1 cellular context compared by ENCODE assay signal in the genomic region with DNA sequence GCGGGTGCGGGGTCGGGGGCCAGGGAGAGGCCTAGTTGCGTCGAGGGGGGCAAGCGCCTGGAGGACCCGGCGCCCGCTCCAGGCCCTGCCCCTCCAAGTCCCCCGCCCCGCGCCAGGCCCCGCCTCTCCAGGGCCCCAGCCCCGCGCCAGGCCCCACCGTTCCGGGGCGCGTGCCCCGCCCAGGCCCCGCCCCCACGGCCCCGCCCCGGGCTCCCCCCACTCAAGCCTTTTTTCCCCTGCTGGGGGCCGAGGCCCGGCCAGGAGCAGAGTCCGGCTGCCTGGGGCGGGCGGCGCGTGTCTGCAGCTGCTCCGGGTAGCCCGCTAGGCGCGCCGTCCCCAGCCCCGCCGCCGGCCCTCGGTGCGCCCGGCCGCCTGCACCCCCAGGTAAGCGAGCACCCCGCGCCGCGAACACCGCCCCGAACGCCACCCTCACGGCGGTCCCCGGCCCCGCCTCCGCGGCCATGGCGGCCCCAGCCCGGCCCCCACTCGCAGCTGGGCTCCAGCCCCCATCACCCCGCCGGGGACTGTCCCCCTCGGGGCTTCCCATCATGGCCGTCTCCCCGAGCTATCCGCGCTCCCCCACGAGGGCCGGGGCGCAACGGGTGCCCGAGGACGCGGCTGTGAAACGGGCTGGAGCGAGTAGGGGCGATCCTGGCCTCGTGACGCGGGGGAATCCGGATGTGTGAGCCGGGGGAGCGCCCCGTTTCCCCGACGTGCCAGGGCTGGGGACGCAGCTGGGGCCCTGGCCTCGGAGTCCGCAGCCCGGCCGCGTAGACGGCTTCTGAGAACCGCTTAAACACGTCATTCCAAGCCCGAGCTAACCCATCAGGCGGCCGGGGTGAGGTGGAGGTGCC.
A peak's percentile ranks its signal among the peaks of the same experiment; 100 is the strongest.
TF ChIP-seq lines count a peak whose summit lies in the region.

A gene with protein sequence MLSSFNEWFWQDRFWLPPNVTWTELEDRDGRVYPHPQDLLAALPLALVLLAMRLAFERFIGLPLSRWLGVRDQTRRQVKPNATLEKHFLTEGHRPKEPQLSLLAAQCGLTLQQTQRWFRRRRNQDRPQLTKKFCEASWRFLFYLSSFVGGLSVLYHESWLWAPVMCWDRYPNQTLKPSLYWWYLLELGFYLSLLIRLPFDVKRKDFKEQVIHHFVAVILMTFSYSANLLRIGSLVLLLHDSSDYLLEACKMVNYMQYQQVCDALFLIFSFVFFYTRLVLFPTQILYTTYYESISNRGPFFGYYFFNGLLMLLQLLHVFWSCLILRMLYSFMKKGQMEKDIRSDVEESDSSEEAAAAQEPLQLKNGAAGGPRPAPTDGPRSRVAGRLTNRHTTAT (plus strand): TSS at position 260 of the 854 bp plus-strand sequence. CDS start 41,707 bp downstream, outside the sequence.

TF ChIP-seq in HepG2, 621 proteins besides CTCF, POLR2A, EP300 and RAD21 (continued from another document and continues in another):
- TF ChIP-seq, protein P1, sequence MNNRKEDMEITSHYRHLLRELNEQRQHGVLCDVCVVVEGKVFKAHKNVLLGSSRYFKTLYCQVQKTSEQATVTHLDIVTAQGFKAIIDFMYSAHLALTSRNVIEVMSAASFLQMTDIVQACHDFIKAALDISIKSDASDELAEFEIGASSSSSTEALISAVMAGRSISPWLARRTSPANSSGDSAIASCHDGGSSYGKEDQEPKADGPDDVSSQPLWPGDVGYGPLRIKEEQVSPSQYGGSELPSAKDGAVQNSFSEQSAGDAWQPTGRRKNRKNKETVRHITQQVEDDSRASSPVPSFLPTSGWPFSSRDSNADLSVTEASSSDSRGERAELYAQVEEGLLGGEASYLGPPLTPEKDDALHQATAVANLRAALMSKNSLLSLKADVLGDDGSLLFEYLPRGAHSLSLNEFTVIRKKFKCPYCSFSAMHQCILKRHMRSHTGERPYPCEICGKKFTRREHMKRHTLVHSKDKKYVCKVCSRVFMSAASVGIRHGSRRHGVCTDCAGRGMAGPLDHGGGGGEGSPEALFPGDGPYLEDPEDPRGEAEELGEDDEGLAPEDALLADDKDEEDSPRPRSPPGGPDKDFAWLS (CRISPR knock-in tag; IDR thresholded peaks at IDR 0.05; ENCODE audit: borderline replicate concordance) = no peak
- TF ChIP-seq, protein P2, sequence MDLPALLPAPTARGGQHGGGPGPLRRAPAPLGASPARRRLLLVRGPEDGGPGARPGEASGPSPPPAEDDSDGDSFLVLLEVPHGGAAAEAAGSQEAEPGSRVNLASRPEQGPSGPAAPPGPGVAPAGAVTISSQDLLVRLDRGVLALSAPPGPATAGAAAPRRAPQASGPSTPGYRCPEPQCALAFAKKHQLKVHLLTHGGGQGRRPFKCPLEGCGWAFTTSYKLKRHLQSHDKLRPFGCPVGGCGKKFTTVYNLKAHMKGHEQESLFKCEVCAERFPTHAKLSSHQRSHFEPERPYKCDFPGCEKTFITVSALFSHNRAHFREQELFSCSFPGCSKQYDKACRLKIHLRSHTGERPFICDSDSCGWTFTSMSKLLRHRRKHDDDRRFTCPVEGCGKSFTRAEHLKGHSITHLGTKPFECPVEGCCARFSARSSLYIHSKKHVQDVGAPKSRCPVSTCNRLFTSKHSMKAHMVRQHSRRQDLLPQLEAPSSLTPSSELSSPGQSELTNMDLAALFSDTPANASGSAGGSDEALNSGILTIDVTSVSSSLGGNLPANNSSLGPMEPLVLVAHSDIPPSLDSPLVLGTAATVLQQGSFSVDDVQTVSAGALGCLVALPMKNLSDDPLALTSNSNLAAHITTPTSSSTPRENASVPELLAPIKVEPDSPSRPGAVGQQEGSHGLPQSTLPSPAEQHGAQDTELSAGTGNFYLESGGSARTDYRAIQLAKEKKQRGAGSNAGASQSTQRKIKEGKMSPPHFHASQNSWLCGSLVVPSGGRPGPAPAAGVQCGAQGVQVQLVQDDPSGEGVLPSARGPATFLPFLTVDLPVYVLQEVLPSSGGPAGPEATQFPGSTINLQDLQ (CRISPR knock-in tag; IDR thresholded peaks at IDR 0.05) = 0 out of 2 replicates have a peak, but pooled peaks have one; percentile 26
- TF ChIP-seq, protein P3, sequence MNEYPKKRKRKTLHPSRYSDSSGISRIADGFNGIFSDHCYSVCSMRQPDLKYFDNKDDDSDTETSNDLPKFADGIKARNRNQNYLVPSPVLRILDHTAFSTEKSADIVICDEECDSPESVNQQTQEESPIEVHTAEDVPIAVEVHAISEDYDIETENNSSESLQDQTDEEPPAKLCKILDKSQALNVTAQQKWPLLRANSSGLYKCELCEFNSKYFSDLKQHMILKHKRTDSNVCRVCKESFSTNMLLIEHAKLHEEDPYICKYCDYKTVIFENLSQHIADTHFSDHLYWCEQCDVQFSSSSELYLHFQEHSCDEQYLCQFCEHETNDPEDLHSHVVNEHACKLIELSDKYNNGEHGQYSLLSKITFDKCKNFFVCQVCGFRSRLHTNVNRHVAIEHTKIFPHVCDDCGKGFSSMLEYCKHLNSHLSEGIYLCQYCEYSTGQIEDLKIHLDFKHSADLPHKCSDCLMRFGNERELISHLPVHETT (CRISPR knock-in tag; conservative IDR thresholded peaks at IDR 0.05) = no peak
- TF ChIP-seq KDM4B (CRISPR knock-in tag; IDR thresholded peaks at IDR 0.05) (no peak), PHF8 (CRISPR knock-in tag; IDR thresholded peaks at IDR 0.05) (peak; percentile 69), RBAK (CRISPR knock-in tag; IDR thresholded peaks at IDR 0.05) (no peak), PRPF4 (IDR thresholded peaks at IDR 0.05; ENCODE audit: low read depth, low read length, poor library complexity, severe bottlenecking) (no peak), MED1 (CRISPR knock-in tag; IDR thresholded peaks at IDR 0.05) (no peak), POLR2AphosphoS2 (IDR thresholded peaks at IDR 0.05; ENCODE audit: low read depth, low read length) (no peak), MEIS2 (CRISPR knock-in tag; IDR thresholded peaks at IDR 0.05) (no peak), TCF7L2 (IDR thresholded peaks at IDR 0.05; ENCODE audit: low read depth, low read length) (no peak), GATAD1 (CRISPR knock-in tag; IDR thresholded peaks at IDR 0.05) (0 out of 2 replicates have a peak, but pooled peaks have one; percentile 38), KLF15 (CRISPR knock-in tag; IDR thresholded peaks at IDR 0.05; ENCODE audit: borderline replicate concordance) (no peak), AGO1 (IDR thresholded peaks at IDR 0.05; ENCODE audit: low read depth, low read length, poor library complexity, severe bottlenecking) (no peak), KMT2A (CRISPR knock-in tag; IDR thresholded peaks at IDR 0.05) (0 out of 2 replicates have a peak, but pooled peaks have one; percentile 6), ZNF367 (CRISPR knock-in tag; IDR thresholded peaks at IDR 0.05; ENCODE audit: borderline replicate concordance) (no peak), ZSCAN21 (CRISPR knock-in tag; IDR thresholded peaks at IDR 0.05; ENCODE audit: borderline replicate concordance) (no peak)
- TF ChIP-seq, protein P4, sequence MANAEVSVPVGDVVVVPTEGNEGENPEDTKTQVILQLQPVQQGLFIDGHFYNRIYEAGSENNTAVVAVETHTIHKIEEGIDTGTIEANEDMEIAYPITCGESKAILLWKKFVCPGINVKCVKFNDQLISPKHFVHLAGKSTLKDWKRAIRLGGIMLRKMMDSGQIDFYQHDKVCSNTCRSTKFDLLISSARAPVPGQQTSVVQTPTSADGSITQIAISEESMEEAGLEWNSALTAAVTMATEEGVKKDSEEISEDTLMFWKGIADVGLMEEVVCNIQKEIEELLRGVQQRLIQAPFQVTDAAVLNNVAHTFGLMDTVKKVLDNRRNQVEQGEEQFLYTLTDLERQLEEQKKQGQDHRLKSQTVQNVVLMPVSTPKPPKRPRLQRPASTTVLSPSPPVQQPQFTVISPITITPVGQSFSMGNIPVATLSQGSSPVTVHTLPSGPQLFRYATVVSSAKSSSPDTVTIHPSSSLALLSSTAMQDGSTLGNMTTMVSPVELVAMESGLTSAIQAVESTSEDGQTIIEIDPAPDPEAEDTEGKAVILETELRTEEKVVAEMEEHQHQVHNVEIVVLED (CRISPR knock-in tag; IDR thresholded peaks at IDR 0.05; ENCODE audit: borderline replicate concordance) = no peak
- TF ChIP-seq, protein P5, sequence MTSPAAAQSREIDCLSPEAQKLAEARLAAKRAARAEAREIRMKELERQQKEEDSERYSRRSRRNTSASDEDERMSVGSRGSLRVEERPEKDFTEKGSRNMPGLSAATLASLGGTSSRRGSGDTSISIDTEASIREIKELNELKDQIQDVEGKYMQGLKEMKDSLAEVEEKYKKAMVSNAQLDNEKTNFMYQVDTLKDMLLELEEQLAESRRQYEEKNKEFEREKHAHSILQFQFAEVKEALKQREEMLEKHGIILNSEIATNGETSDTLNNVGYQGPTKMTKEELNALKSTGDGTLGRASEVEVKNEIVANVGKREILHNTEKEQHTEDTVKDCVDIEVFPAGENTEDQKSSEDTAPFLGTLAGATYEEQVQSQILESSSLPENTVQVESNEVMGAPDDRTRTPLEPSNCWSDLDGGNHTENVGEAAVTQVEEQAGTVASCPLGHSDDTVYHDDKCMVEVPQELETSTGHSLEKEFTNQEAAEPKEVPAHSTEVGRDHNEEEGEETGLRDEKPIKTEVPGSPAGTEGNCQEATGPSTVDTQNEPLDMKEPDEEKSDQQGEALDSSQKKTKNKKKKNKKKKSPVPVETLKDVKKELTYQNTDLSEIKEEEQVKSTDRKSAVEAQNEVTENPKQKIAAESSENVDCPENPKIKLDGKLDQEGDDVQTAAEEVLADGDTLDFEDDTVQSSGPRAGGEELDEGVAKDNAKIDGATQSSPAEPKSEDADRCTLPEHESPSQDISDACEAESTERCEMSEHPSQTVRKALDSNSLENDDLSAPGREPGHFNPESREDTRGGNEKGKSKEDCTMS (CRISPR knock-in tag; conservative IDR thresholded peaks at IDR 0.05) = no peak
- TF ChIP-seq, protein P6, sequence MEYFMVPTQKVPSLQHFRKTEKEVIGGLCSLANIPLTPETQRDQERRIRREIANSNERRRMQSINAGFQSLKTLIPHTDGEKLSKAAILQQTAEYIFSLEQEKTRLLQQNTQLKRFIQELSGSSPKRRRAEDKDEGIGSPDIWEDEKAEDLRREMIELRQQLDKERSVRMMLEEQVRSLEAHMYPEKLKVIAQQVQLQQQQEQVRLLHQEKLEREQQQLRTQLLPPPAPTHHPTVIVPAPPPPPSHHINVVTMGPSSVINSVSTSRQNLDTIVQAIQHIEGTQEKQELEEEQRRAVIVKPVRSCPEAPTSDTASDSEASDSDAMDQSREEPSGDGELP (IDR thresholded peaks at IDR 0.05; ENCODE audit: borderline replicate concordance, low read depth) = no peak
- TF ChIP-seq, protein P7, sequence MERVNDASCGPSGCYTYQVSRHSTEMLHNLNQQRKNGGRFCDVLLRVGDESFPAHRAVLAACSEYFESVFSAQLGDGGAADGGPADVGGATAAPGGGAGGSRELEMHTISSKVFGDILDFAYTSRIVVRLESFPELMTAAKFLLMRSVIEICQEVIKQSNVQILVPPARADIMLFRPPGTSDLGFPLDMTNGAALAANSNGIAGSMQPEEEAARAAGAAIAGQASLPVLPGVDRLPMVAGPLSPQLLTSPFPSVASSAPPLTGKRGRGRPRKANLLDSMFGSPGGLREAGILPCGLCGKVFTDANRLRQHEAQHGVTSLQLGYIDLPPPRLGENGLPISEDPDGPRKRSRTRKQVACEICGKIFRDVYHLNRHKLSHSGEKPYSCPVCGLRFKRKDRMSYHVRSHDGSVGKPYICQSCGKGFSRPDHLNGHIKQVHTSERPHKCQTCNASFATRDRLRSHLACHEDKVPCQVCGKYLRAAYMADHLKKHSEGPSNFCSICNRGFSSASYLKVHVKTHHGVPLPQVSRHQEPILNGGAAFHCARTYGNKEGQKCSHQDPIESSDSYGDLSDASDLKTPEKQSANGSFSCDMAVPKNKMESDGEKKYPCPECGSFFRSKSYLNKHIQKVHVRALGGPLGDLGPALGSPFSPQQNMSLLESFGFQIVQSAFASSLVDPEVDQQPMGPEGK (CRISPR knock-in tag; IDR thresholded peaks at IDR 0.05) = peak; percentile 68
- TF ChIP-seq, protein P8, sequence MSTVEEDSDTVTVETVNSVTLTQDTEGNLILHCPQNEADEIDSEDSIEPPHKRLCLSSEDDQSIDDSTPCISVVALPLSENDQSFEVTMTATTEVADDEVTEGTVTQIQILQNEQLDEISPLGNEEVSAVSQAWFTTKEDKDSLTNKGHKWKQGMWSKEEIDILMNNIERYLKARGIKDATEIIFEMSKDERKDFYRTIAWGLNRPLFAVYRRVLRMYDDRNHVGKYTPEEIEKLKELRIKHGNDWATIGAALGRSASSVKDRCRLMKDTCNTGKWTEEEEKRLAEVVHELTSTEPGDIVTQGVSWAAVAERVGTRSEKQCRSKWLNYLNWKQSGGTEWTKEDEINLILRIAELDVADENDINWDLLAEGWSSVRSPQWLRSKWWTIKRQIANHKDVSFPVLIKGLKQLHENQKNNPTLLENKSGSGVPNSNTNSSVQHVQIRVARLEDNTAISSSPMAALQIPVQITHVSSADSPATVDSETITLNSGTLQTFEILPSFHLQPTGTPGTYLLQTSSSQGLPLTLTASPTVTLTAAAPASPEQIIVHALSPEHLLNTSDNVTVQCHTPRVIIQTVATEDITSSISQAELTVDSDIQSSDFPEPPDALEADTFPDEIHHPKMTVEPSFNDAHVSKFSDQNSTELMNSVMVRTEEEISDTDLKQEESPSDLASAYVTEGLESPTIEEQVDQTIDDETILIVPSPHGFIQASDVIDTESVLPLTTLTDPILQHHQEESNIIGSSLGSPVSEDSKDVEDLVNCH (CRISPR knock-in tag; IDR thresholded peaks at IDR 0.05) = no peak
- TF ChIP-seq, protein P9, sequence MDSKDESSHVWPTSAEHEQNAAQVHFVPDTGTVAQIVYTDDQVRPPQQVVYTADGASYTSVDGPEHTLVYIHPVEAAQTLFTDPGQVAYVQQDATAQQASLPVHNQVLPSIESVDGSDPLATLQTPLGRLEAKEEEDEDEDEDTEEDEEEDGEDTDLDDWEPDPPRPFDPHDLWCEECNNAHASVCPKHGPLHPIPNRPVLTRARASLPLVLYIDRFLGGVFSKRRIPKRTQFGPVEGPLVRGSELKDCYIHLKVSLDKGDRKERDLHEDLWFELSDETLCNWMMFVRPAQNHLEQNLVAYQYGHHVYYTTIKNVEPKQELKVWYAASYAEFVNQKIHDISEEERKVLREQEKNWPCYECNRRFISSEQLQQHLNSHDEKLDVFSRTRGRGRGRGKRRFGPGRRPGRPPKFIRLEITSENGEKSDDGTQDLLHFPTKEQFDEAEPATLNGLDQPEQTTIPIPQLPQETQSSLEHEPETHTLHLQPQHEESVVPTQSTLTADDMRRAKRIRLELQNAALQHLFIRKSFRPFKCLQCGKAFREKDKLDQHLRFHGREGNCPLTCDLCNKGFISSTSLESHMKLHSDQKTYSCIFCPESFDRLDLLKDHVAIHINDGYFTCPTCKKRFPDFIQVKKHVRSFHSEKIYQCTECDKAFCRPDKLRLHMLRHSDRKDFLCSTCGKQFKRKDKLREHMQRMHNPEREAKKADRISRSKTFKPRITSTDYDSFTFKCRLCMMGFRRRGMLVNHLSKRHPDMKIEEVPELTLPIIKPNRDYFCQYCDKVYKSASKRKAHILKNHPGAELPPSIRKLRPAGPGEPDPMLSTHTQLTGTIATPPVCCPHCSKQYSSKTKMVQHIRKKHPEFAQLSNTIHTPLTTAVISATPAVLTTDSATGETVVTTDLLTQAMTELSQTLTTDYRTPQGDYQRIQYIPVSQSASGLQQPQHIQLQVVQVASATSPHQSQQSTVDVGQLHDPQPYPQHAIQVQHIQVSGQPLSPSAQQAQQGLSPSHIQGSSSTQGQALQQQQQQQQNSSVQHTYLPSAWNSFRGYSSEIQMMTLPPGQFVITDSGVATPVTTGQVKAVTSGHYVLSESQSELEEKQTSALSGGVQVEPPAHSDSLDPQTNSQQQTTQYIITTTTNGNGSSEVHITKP (CRISPR knock-in tag; IDR thresholded peaks at IDR 0.05; ENCODE audit: low read depth) = no peak
